ENCODE assay signal across 30 cellular contexts in genomic region chr10:131148270-131148669, GRCh38.
"Had no signal": no experiment of that assay in that cellular context is flagged by ENCODE, and none has a peak within 500 bp of the region (broad histone marks: within the 10 kb centered on the region; RNA-seq: fewer than 3 reads in every experiment).

No MANE protein-coding gene starts in this region.

- H3K4me3 ChIP-seq: ascending aorta had no signal

- H3K27ac ChIP-seq: ascending aorta, VCaP had no signal

- H3K4me1 ChIP-seq: ascending aorta had no signal

- ATAC-seq: activated CD8-positive, alpha-beta T cell treated with anti-CD3 and anti-CD28 coated beads for 36 hours; activated naive CD8-positive, alpha-beta T cell treated with anti-CD3 and anti-CD28 coated beads, Interleukin-2, amount 50 U/mL, for 24 hours; activated T-cell treated with anti-CD3 and anti-CD28 coated beads, Interleukin-2, amount 50 U/mL, for 4 hours; activated T-cell treated with anti-CD3 and anti-CD28 coated beads, Interleukin-2, amount 50 U/mL, for 72 hours; activated T-helper 17 cell treated with anti-CD3 and anti-CD28 coated beads, Interleukin-2, amount 50 U/mL, for 72 hours had no signal

- FAIRE-seq: TTC549 had no signal

- H3K27me3 ChIP-seq: ascending aorta had no signal

- H3K36me3 ChIP-seq: ascending aorta had no signal

- DNase-seq: activated B cell treated with CpG ODN at 0.5 μM for 24 hours; activated CD4-positive, alpha-beta memory T cell treated with anti-CD3 and anti-CD28 coated beads for 36 hours; activated CD4-positive, alpha-beta T cell treated with anti-CD3 and anti-CD28 coated beads for 4 hours; activated CD4-positive, alpha-beta T cell treated with anti-CD3 and anti-CD28 coated beads, Interleukin-2, amount 10 ng/mL, durations not matched to agents 24 days and 14 days; activated CD4-positive, alpha-beta T cell treated with anti-CD3 and anti-CD28 coated beads, Interleukin-2, amount 50 U/mL, for 1 hour; activated CD4-positive, alpha-beta T cell treated with anti-CD3 and anti-CD28 coated beads, Interleukin-2, amount 50 U/mL, for 4 hours; activated CD4-positive, CD25-positive, alpha-beta regulatory T cell treated with anti-CD3 and anti-CD28 coated beads, Interleukin-2, amount 50 U/mL, for 72 hours; activated CD8-positive, alpha-beta memory T cell treated with anti-CD3 and anti-CD28 coated beads, Interleukin-2, amount 50 U/mL, for 4 hours; activated CD8-positive, alpha-beta T cell treated with anti-CD3 and anti-CD28 coated beads for 36 hours; activated effector memory CD4-positive, alpha-beta T cell treated with anti-CD3 and anti-CD28 coated beads, Interleukin-2, amount 50 U/mL, for 16 hours; activated gamma-delta T cell treated with Interleukin-2 at 50 U/mL for 16 hours; activated naive CD4-positive, alpha-beta T cell; activated naive CD4-positive, alpha-beta T cell treated with anti-CD3 and anti-CD28 coated beads for 36 hours; activated naive CD4-positive, alpha-beta T cell treated with anti-CD3 and anti-CD28 coated beads, Interleukin-2, amount 50 U/mL, for 16 hours; activated naive CD8-positive, alpha-beta T cell treated with anti-CD3 and anti-CD28 coated beads, Interleukin-2, amount 10 ng/mL, durations not matched to agents 7 days and 5 days; activated naive CD8-positive, alpha-beta T cell treated with anti-CD3 and anti-CD28 coated beads, Interleukin-2, amount 50 U/mL, for 24 hours; activated T-cell treated with anti-CD3 and anti-CD28 coated beads for 4 hours; activated T-cell treated with anti-CD3 and anti-CD28 coated beads, Interleukin-2, amount 50 U/mL, for 1 hour; activated T-cell treated with anti-CD3 and anti-CD28 coated beads, Interleukin-2, amount 50 U/mL, for 4 hours; activated T-cell treated with anti-CD3 and anti-CD28 coated beads, Interleukin-2, amount 50 U/mL, for 72 hours; amygdala; anterior cingulate cortex; central memory CD4-positive, alpha-beta T cell; T-helper 1 cell; T-helper 2 cell; T-helper 9 cell had no signal
